ENCODE assay signal across 8 cellular contexts in the genomic region with DNA sequence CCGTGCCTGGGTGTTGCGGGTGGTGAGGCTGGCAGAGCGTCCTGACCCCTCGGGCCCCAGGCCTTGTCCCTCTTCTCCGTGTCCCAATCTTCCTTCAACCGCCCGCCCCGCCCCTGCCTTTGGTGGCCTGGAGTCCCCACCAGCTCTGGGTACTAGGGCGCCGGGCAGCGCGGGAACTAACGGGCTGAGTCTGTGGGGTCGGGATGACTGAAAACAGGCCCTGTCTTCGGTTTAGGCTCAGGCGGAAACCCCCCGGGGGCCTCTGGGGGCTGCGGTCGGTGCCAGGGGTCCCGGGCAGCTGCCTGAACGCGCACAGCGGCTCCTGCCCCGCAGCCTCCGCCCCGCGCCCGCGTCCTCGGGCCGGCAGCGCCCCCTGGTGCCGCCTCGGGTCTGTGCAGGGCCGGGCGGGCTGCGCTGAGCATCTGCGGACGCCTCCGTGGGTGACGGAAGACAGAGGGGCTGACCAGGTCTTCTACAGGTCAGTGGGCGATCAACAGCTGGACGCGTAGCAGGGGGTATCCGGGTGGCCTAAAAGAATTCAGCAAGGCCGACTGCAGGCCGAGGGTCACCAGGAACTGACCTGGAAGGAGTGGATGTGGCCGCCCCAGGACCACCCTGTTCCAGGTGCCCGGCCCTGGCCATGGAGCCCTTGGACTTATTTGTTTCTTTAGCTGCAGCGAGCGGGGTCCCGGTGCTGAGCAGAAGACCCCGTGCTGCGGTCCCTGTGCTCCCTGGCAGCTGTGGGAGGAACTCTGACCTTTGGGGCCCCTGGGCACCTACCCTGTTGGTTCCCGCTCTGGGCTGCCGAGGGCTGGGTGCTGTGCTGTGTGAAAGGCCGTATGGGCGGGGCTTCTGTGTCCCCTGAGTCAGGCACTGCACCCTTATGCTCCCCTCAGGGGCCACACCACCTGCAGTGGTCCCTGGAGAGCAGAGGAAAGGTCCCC.
DNase-seq lines count a peak whose midpoint lies in the region; ATAC-seq and TF ChIP-seq lines count a peak whose summit lies in the region.
"Not testable (repeated sequence)": the region's sequence is repeated elsewhere in the genome, so short reads cannot be mapped to it uniquely, and the experiment has no call there.

No MANE protein-coding gene starts in this region.

- not testable (repeated sequence) for H3K9ac ChIP-seq in neuronal stem cell (ENCODE audit: low read depth, low read length, poor library complexity)

- peak in 1 of 2 experiments; percentile 59 for DNase-seq in HAP-1 (ENCODE audit: low spot score in 2 of 2)
- DNase-seq in activated naive CD4-positive, alpha-beta T cell treated with anti-CD3 and anti-CD28 coated beads, Interleukin-2, amount 50 U/mL, for 16 hours = peak; percentile 48
- DNase-seq in neuronal stem cell (ENCODE audit: low spot score); uterus: not testable (repeated sequence)

- TF ChIP-seq EP300 in gastroesophageal sphincter (IDR thresholded peaks at IDR 0.05) = not testable (repeated sequence)

- H3K4me3 ChIP-seq in HAP-1 (peak overlapping the region; percentile 13), gastroesophageal sphincter (peak overlapping the region in 1 of 2 donors; percentile 41), neuronal stem cell (ENCODE audit: low read length in 2 of 2) (peak overlapping the region in 1 of 2 donors; percentile 70)
- H3K4me3 ChIP-seq in uterus = not testable (repeated sequence)

- H2BK120ac ChIP-seq in neuronal stem cell (ENCODE audit: low read depth, low read length) = not testable (repeated sequence)

- no CpG with 5 or more reads among the region's 58 CpGs for WGBS in gastroesophageal sphincter (ENCODE audit: low coverage in 1 of 2), 2 donors
- no CpG with 5 or more reads among the region's 58 CpGs for WGBS in neuronal stem cell (ENCODE audit: extremely low coverage in 2 of 2, insufficient read length in 2 of 2, insufficient replicate concordance in 1 of 2), 2 donors

- not testable (repeated sequence) for H2BK15ac ChIP-seq in neuronal stem cell (ENCODE audit: low read length)

- H3K23ac ChIP-seq in neuronal stem cell (ENCODE audit: low read depth, low read length, poor library complexity) = not testable (repeated sequence)

- H3K4me2 ChIP-seq in neuronal stem cell (ENCODE audit: insufficient read depth, low read length, poor library complexity, severe bottlenecking) = peak overlapping the region; percentile 40

- H4K8ac ChIP-seq in neuronal stem cell (ENCODE audit: low read depth, low read length) = not testable (repeated sequence)

- intact Hi-C loops in uterus (cut with DNase I; ENCODE audit: low total_unique reads) = not testable (repeated sequence)

- peak overlapping the region; percentile 24 for H2AK5ac ChIP-seq in neuronal stem cell (ENCODE audit: low read depth, low read length)

- not testable (repeated sequence) for H2BK5ac ChIP-seq in neuronal stem cell (ENCODE audit: low read length)

- in situ Hi-C loops in HAP-1 (cut with MboI; ENCODE audit: low sequenced_read_pairs) = loop anchor here (25.0 kb wide), 1 partner anchor 1258 kb away; no protein-coding TSS in a partner anchor

- not testable (repeated sequence) for H3K18ac ChIP-seq in neuronal stem cell (ENCODE audit: low read length)

- ATAC-seq in GM18517 (IDR thresholded peaks at IDR 0.05; ENCODE audit: unreplicated experiment) = peak; percentile 58
- ATAC-seq in HG03469 (IDR thresholded peaks at IDR 0.05; ENCODE audit: unreplicated experiment) = peak; percentile 49
- peak; percentile 93 for ATAC-seq in SK-N-SH treated with all-trans-retinoic acid at 6 μM for 48 hours
- ATAC-seq in gastroesophageal sphincter = peak; percentile 87

- not testable (repeated sequence) for H3K14ac ChIP-seq in neuronal stem cell (ENCODE audit: low read length)

- H2AFZ ChIP-seq in neuronal stem cell (ENCODE audit: low read length) = peak overlapping the region; percentile 79

- not testable (repeated sequence) for H4K91ac ChIP-seq in neuronal stem cell (ENCODE audit: low read depth, low read length, poor library complexity)

- H3K4ac ChIP-seq in neuronal stem cell (ENCODE audit: low read length) = not testable (repeated sequence)

- not testable (repeated sequence) for H3K27ac ChIP-seq in gastroesophageal sphincter; neuronal stem cell (replicated peaks; ENCODE audit: low read length); uterus

- not testable (repeated sequence) for H3K36me3 ChIP-seq in HAP-1 (replicated peaks); gastroesophageal sphincter; neuronal stem cell (replicated peaks in 1 of 2; ENCODE audit: control insufficient read depth in 2 of 2, insufficient read depth in 2 of 2, low read length in 2 of 2); uterus

- H3K4me1 ChIP-seq in HAP-1; neuronal stem cell (ENCODE audit: control insufficient read depth in 2 of 2, insufficient read depth in 1 of 2, low read depth in 1 of 2, low read length in 2 of 2); uterus: not testable (repeated sequence)
- peaks cover 0 to 19% (median 0%) of the 10 kb centered on the region in 3 donors for H3K4me1 ChIP-seq in gastroesophageal sphincter

- not testable (repeated sequence) for H2BK12ac ChIP-seq in neuronal stem cell (ENCODE audit: low read length)

- H3K79me1 ChIP-seq in neuronal stem cell (ENCODE audit: low read depth, low read length) = not testable (repeated sequence)

- not testable (repeated sequence) for H3K27me3 ChIP-seq in HAP-1 (ENCODE audit: low read depth)
- H3K27me3 ChIP-seq in gastroesophageal sphincter (peaks cover 96% of the 10 kb centered on the region), neuronal stem cell (ENCODE audit: control insufficient read depth in 3 of 3, insufficient read depth in 3 of 3, low read depth in 1 of 3, low read length in 3 of 3) (peaks cover 0 to 49% (median 19%) of the 10 kb centered on the region in 3 experiments), uterus (peaks cover 0 to 15% of the 10 kb centered on the region in 2 donors)

- TF ChIP-seq CTCF in gastroesophageal sphincter (IDR thresholded peaks at IDR 0.05) = peak in 3 of 4 experiments; percentile 57 to 60 (median 60)
- TF ChIP-seq CTCF in uterus (IDR thresholded peaks at IDR 0.05) = peak in 3 of 4 experiments; percentile 39 to 57 (median 39)

- TF ChIP-seq POLR2A in gastroesophageal sphincter (IDR thresholded peaks at IDR 0.05); uterus (IDR thresholded peaks at IDR 0.05): not testable (repeated sequence)

- not testable (repeated sequence) for H3K9me3 ChIP-seq in HAP-1; gastroesophageal sphincter; neuronal stem cell (replicated peaks in 1 of 2; ENCODE audit: control insufficient read depth in 2 of 2, insufficient read depth in 1 of 2, low read depth in 1 of 2, low read length in 2 of 2); uterus
